Comparison of ENCODE assay signal across 9 cellular contexts in the genomic region with DNA sequence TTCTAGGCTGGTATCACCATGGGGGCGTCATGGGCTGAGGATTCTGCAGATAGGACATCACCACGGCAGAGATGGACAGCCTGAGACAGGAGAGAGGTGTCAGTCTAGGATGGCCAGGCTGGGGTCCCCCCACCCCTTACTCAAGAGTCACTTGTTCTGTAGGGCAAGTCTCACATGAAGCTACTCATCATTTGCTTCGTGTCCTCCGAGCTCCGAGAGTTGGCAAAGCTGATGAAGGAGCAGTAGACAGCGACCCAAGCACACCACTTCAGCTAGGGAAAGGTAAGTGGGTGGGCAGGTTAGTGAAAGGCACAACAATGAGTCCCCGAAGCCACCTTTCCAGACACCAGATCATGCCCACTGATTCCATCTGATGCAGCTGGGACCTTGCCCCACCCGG. TPM values are rescaled to one million over a fixed set of nuclear protein-coding genes. Genes with fewer than 3 reads are reported as not detected.
DNase-seq lines count a peak whose midpoint lies in the region; ATAC-seq and TF ChIP-seq lines count a peak whose summit lies in the region.
"Had no signal": no experiment of that assay in that cellular context is flagged by ENCODE, and none has a peak within 500 bp of the region (broad histone marks: within the 10 kb centered on the region; RNA-seq: fewer than 3 reads in every experiment).

No MANE protein-coding gene starts in this region.

- H3K27me3 ChIP-seq in SK-N-SH (ENCODE audit: insufficient read depth) (no peaks in the 10 kb centered on the region), stomach smooth muscle (ENCODE audit: control insufficient read depth in 1 of 2, insufficient read depth in 2 of 2, low read length in 2 of 2) (no peaks in the 10 kb centered on the region)

- H3K9ac ChIP-seq in SK-N-SH (peak overlapping the region; percentile 76), stomach smooth muscle (ENCODE audit: low read length in 2 of 2) (peak overlapping the region; percentile 89 to 95)

- H3K4me1 Mint-ChIP-seq in activated naive CD8-positive, alpha-beta T cell (ENCODE audit: low read depth), result peaks cover 48% of the 10 kb centered on the region
- peaks cover 57 to 61% of the 10 kb centered on the region in 2 donors for H3K4me1 Mint-ChIP-seq in immature natural killer cell

- no peaks in the 10 kb centered on the region for H4K20me1 ChIP-seq in SK-N-SH (ENCODE audit: insufficient read depth)

- H2AFZ ChIP-seq in SK-N-SH (ENCODE audit: low read depth), result no peak overlapping the region

- peak overlapping the region in 1 of 2 experiments; percentile 89; a peak in 1 of 4 replicates for H3K27ac ChIP-seq in SK-N-SH (ENCODE audit: low read depth in 2 of 2, low read length in 1 of 2)
- peak overlapping the region; percentile 95 for H3K27ac ChIP-seq in stomach smooth muscle (ENCODE audit: low read length)

- no peaks in the 10 kb centered on the region for H3K9me3 Mint-ChIP-seq in activated naive CD8-positive, alpha-beta T cell (ENCODE audit: low read depth)
- H3K9me3 Mint-ChIP-seq in immature natural killer cell, result no peaks in the 10 kb centered on the region

- CTCF ChIA-PET in SK-N-SH (lab: Yijun Ruan, JAX), result interaction anchor here (0.6 to 3.1 kb wide), 6 partner anchors 9 to 1375 kb away, joined by 3 to 13 read pairs (median 6); no protein-coding TSS in a partner anchor

- WGBS in SK-N-SH (ENCODE audit: low lambda C conversion rate), result 57% methylated on average over 6 of the region's 8 CpGs

- no peak for ATAC-seq in SK-N-SH treated with all-trans-retinoic acid at 6 μM for 48 hours
- no peak for ATAC-seq in GM19455 (IDR thresholded peaks at IDR 0.05; ENCODE audit: unreplicated experiment)
- ATAC-seq in HG03139 (IDR thresholded peaks at IDR 0.05; ENCODE audit: unreplicated experiment), result no peak

- H3K27ac Mint-ChIP-seq in activated naive CD8-positive, alpha-beta T cell, result peak overlapping the region; percentile 100
- H3K27ac Mint-ChIP-seq in immature natural killer cell, result peak overlapping the region; percentile 97 to 100 (median 100)

- peaks cover 51% of the 10 kb centered on the region for H3K79me2 ChIP-seq in SK-N-SH (ENCODE audit: insufficient read depth)

- H3K4me1 ChIP-seq in SK-N-SH (ENCODE audit: control insufficient read depth in 1 of 2, insufficient read depth in 2 of 2, low read depth in 1 of 2, low read length in 1 of 2) (peaks cover 5 to 35% of the 10 kb centered on the region in 2 experiments; a peak in 2 of 4 replicates), stomach smooth muscle (ENCODE audit: control insufficient read depth, insufficient read depth, low read length) (peaks cover 41% of the 10 kb centered on the region)

- H3K36me3 Mint-ChIP-seq in activated naive CD8-positive, alpha-beta T cell, result peaks cover 2% of the 10 kb centered on the region
- peaks cover 0 to 4% (median 4%) of the 10 kb centered on the region in 3 donors for H3K36me3 Mint-ChIP-seq in immature natural killer cell

- H3K4me3 Mint-ChIP-seq in activated naive CD8-positive, alpha-beta T cell, result peak overlapping the region; percentile 97
- peak overlapping the region; percentile 90 to 99 (median 99) for H3K4me3 Mint-ChIP-seq in immature natural killer cell

- peak overlapping the region; percentile 80 to 85 for H3K4me3 ChIP-seq in SK-N-SH (ENCODE audit: low read depth in 2 of 2, low read length in 1 of 2)
- H3K4me3 ChIP-seq in stomach smooth muscle (ENCODE audit: low read length in 2 of 2), result peak overlapping the region; percentile 92 to 97

- H3K4me2 ChIP-seq in SK-N-SH, result peak overlapping the region; percentile 90

- H3K36me3 ChIP-seq in SK-N-SH (replicated peaks in 1 of 2; ENCODE audit: control insufficient read depth in 1 of 2, insufficient read depth in 2 of 2, low read length in 1 of 2) (peaks cover 14 to 17% of the 10 kb centered on the region in 2 experiments), stomach smooth muscle (ENCODE audit: control insufficient read depth in 2 of 2, insufficient read depth in 2 of 2, low read length in 2 of 2) (peaks cover 7 to 17% of the 10 kb centered on the region in 2 donors)

- TF ChIP-seq CTCF in SK-N-SH (IDR thresholded peaks at IDR 0.05), result no peak

- H3F3A ChIP-seq in SK-N-SH (replicated peaks; ENCODE audit: insufficient read depth), result peaks cover 28% of the 10 kb centered on the region

- H3K9me2 ChIP-seq in SK-N-SH, result no peaks in the 10 kb centered on the region

- no peak for TF ChIP-seq RAD21 in SK-N-SH (IDR thresholded peaks at IDR 0.05; ENCODE audit: low read length)

- POLR2A ChIA-PET in SK-N-SH (lab: Yijun Ruan, JAX), result interaction anchor here (0.6 to 1.7 kb wide), 4 partner anchors 10 to 1296 kb away, joined by 3 to 6 read pairs (median 4); a partner anchor contains a TSS

- no peak for TF ChIP-seq EP300 in SK-N-SH (IDR thresholded peaks at IDR 0.05; ENCODE audit: borderline replicate concordance in 1 of 2, low read depth in 1 of 2, low read length in 1 of 2)

- H3K9me3 ChIP-seq in SK-N-SH (no peaks in the 10 kb centered on the region), stomach smooth muscle (ENCODE audit: control insufficient read depth in 2 of 2, low read length in 2 of 2) (no peaks in the 10 kb centered on the region)

- H3K27me3 Mint-ChIP-seq in activated naive CD8-positive, alpha-beta T cell, result no peaks in the 10 kb centered on the region
- peaks cover 7 to 13% (median 8%) of the 10 kb centered on the region in 3 donors for H3K27me3 Mint-ChIP-seq in immature natural killer cell (ENCODE audit: low read depth in 3 of 3)

- DNase-seq in SK-N-SH, result no peak
- no peak for DNase-seq in immature natural killer cell
- DNase-seq in HT-29 (ENCODE audit: low spot score), result no peak
- DNase-seq: retina had no signal

TF ChIP-seq in SK-N-SH, 30 proteins besides CTCF, POLR2A, EP300 and RAD21 (continues in another document):
- TF ChIP-seq SMC3 (IDR thresholded peaks at IDR 0.05; ENCODE audit: low read depth, low read length) (no peak), FOXJ3 (CRISPR knock-in tag; IDR thresholded peaks at IDR 0.05) (no peak), GABPA (IDR thresholded peaks at IDR 0.05; ENCODE audit: low read depth) (no peak)
- TF ChIP-seq, protein P1, sequence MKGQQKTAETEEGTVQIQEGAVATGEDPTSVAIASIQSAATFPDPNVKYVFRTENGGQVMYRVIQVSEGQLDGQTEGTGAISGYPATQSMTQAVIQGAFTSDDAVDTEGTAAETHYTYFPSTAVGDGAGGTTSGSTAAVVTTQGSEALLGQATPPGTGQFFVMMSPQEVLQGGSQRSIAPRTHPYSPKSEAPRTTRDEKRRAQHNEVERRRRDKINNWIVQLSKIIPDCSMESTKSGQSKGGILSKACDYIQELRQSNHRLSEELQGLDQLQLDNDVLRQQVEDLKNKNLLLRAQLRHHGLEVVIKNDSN (IDR thresholded peaks at IDR 0.05; ENCODE audit: borderline replicate concordance, low read depth), result no peak

TF ChIP-seq in SK-N-SH treated with all-trans-retinoic acid at 6 μM for 48 hours, 23 proteins besides CTCF, POLR2A, EP300 and RAD21 (continues in another document):
- TF ChIP-seq TCF4 (CRISPR knock-in tag; IDR thresholded peaks at IDR 0.05; ENCODE audit: borderline replicate concordance), result no peak
- TF ChIP-seq SNAI2 (CRISPR knock-in tag; IDR thresholded peaks at IDR 0.05), result no peak
- TF ChIP-seq BACH2 (CRISPR knock-in tag; IDR thresholded peaks at IDR 0.05; ENCODE audit: borderline replicate concordance), result no peak
- TF ChIP-seq, protein P2, sequence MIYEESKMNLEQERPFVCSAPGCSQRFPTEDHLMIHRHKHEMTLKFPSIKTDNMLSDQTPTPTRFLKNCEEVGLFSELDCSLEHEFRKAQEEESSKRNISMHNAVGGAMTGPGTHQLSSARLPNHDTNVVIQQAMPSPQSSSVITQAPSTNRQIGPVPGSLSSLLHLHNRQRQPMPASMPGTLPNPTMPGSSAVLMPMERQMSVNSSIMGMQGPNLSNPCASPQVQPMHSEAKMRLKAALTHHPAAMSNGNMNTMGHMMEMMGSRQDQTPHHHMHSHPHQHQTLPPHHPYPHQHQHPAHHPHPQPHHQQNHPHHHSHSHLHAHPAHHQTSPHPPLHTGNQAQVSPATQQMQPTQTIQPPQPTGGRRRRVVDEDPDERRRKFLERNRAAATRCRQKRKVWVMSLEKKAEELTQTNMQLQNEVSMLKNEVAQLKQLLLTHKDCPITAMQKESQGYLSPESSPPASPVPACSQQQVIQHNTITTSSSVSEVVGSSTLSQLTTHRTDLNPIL (CRISPR knock-in tag; IDR thresholded peaks at IDR 0.05; ENCODE audit: low read depth), result no peak

RNA-seq across cellular contexts. Expression of a gene that starts 1.7 kb away (rescaled TPM):
- polyA plus RNA-seq in SK-N-SH (2012; rRNA removed) (12.8 and 18.2 TPM in 2 replicates), immature natural killer cell (10 to 100 TPM; 19.9 to 30.1 (median 23.2) TPM)
- polyA plus RNA-seq in SK-N-SH (2012; cell fraction: cytosol; rRNA removed), result 8.2 and 11.1 TPM in 2 replicates
- polyA plus RNA-seq in SK-N-SH (2012; cell fraction: nucleus; rRNA removed), result 28.5 and 44.2 TPM in 2 replicates
- 21.7 and 22.1 TPM in 2 replicates for total RNA-seq in HT-29 (2014; rRNA removed; shearing (Covaris generic))

RNA-seq across cellular contexts. Expression of a gene that starts 1.8 kb away (rescaled TPM):
- polyA plus RNA-seq in SK-N-SH (2012; rRNA removed), result 43.2 and 47.0 TPM in 2 replicates
- polyA plus RNA-seq in SK-N-SH (2012; cell fraction: cytosol; rRNA removed), result 23.6 and 33.7 TPM in 2 replicates
- polyA plus RNA-seq in SK-N-SH (2012; cell fraction: nucleus; rRNA removed), result 102 and 112 TPM in 2 replicates
- 10 to 100 TPM; 25.3 to 44.4 (median 27.2) TPM for polyA plus RNA-seq in immature natural killer cell
- 18.4 and 35.1 TPM in 2 replicates for total RNA-seq in HT-29 (2014; rRNA removed; shearing (Covaris generic))

RNA-seq across cellular contexts. Expression of a gene that starts 13.3 kb away (rescaled TPM):
- 179 and 192 TPM in 2 replicates for polyA plus RNA-seq in SK-N-SH (2012; rRNA removed)
- polyA plus RNA-seq in SK-N-SH (2012; cell fraction: cytosol; rRNA removed), result 123 and 143 TPM in 2 replicates
- 333 and 391 TPM in 2 replicates for polyA plus RNA-seq in SK-N-SH (2012; cell fraction: nucleus; rRNA removed)
- polyA plus RNA-seq in immature natural killer cell, result 10 to 100 TPM; 70.8 to 76.0 (median 74.4) TPM
- total RNA-seq in HT-29 (2014; rRNA removed; shearing (Covaris generic)), result 95.0 and 95.4 TPM in 2 replicates

RNA-seq across cellular contexts. Expression of a gene that starts 19.5 kb away (rescaled TPM):
- polyA plus RNA-seq in SK-N-SH (2012; rRNA removed) (not detected in 2 replicates), immature natural killer cell (not detected)
- 0.13 TPM in 1 of 2 replicates, not detected in the other for polyA plus RNA-seq in SK-N-SH (2012; cell fraction: cytosol; rRNA removed)
- polyA plus RNA-seq in SK-N-SH (2012; cell fraction: nucleus; rRNA removed), result 0.30 TPM in 1 of 2 replicates, not detected in the other
- not detected in 2 replicates for total RNA-seq in HT-29 (2014; rRNA removed; shearing (Covaris generic))

RNA-seq across cellular contexts. Expression of a gene that starts 28.1 kb away (rescaled TPM):
- polyA plus RNA-seq in SK-N-SH (2012; rRNA removed), result 25.9 and 26.6 TPM in 2 replicates
- 9.6 and 15.9 TPM in 2 replicates for polyA plus RNA-seq in SK-N-SH (2012; cell fraction: cytosol; rRNA removed)
- 39.1 and 46.7 TPM in 2 replicates for polyA plus RNA-seq in SK-N-SH (2012; cell fraction: nucleus; rRNA removed)
- 1 to 10 TPM; 6.4 to 8.2 (median 8.0) TPM for polyA plus RNA-seq in immature natural killer cell
- 32.9 and 38.0 TPM in 2 replicates for total RNA-seq in HT-29 (2014; rRNA removed; shearing (Covaris generic))
